Comparison of ENCODE assay signal across 8 cellular contexts in genomic region chr12:27709932-27710591, GRCh38. TPM values are rescaled to one million over a fixed set of nuclear protein-coding genes. Genes with fewer than 3 reads are reported as not detected.
DNase-seq lines count a peak whose midpoint lies in the region; ATAC-seq and TF ChIP-seq lines count a peak whose summit lies in the region.

No MANE protein-coding gene starts in this region.

- CTCF ChIA-PET in BJ (lab: Yijun Ruan, JAX): interaction anchor here (1.5 kb wide), 1 partner anchor 9 kb away, joined by 4 read pairs; no protein-coding TSS in a partner anchor

- H3K27me3 ChIP-seq in BJ (ENCODE audit: control insufficient read depth, insufficient read depth, low read length) (no peaks in the 10 kb centered on the region), OCI-LY3 (ENCODE audit: low read depth, low read length) (no peaks in the 10 kb centered on the region), lung (ENCODE audit: control insufficient read depth, insufficient read depth) (no peaks in the 10 kb centered on the region)

- POLR2A ChIA-PET in BJ (lab: Charles Lee): no interaction called here

- intact Hi-C loops in dendritic cell treated with granulocyte-macrophage colony-stimulating factor and Interleukin-4, amounts not matched to agents 40 ng/mL and 50 ng/mL, for 4 days (cut with micrococcal nuclease): no loop called here

- ATAC-seq in GM19025 (IDR thresholded peaks at IDR 0.05; ENCODE audit: low read depth, unreplicated experiment) (peak; percentile 40), HG03139 (IDR thresholded peaks at IDR 0.05; ENCODE audit: unreplicated experiment) (peak; percentile 32), lung (ENCODE audit: insufficient read depth, low FRiP score) (peak; percentile 54)

- H3K4me1 ChIP-seq in OCI-LY3 (ENCODE audit: low read length) (peaks cover 12% of the 10 kb centered on the region), lung (ENCODE audit: control insufficient read depth in 2 of 2, insufficient read depth in 2 of 2, low read length in 2 of 2) (peaks cover 7% of the 10 kb centered on the region in 2 donors)

- H3K9me3 ChIP-seq in OCI-LY3 (ENCODE audit: insufficient read depth, low read length) (no peaks in the 10 kb centered on the region), lung (ENCODE audit: control insufficient read depth in 2 of 2, insufficient read depth in 1 of 2, low read length in 1 of 2) (no peaks in the 10 kb centered on the region)

- H3K36me3 ChIP-seq in BJ (ENCODE audit: control insufficient read depth, insufficient read depth, low read length): no peaks in the 10 kb centered on the region; the same call in 1 of the 2 replicates
- H3K36me3 ChIP-seq in OCI-LY3 (replicated peaks; ENCODE audit: low read depth, low read length): peaks cover 3% of the 10 kb centered on the region
- H3K36me3 ChIP-seq in lung (ENCODE audit: control insufficient read depth in 2 of 2, insufficient read depth in 2 of 2, low read length in 2 of 2): peaks cover 0 to 3% of the 10 kb centered on the region in 2 donors

- WGBS in lung, 2 donors: 6 to 17% methylated on average over 24 of the region's 24 CpGs

- H3K9me3 Mint-ChIP-seq in dendritic cell treated with granulocyte-macrophage colony-stimulating factor and Interleukin-4, amounts not matched to agents 40 ng/mL and 50 ng/mL, for 4 days: no peaks in the 10 kb centered on the region
- no peaks in the 10 kb centered on the region for H3K9me3 Mint-ChIP-seq in type B pancreatic cell

- H3K9ac ChIP-seq in OCI-LY3 (ENCODE audit: low read length): peak overlapping the region; percentile 88

- peaks cover 11% of the 10 kb centered on the region for H4K20me1 ChIP-seq in OCI-LY3 (ENCODE audit: insufficient read depth, low read length)

- TF ChIP-seq CTCF in BJ (IDR thresholded peaks at IDR 0.05; ENCODE audit: insufficient read depth, low read depth, low read length) (no peak), OCI-LY3 (IDR thresholded peaks at IDR 0.05; ENCODE audit: low read depth, low read length) (no peak), lung (IDR thresholded peaks at IDR 0.05; ENCODE audit: control extremely low read depth, extremely low read depth) (no peak), type B pancreatic cell (conservative IDR thresholded peaks at IDR 0.05) (no peak)

- H3K36me3 Mint-ChIP-seq in dendritic cell treated with granulocyte-macrophage colony-stimulating factor and Interleukin-4, amounts not matched to agents 40 ng/mL and 50 ng/mL, for 4 days (ENCODE audit: low read depth): peaks cover 24% of the 10 kb centered on the region
- H3K36me3 Mint-ChIP-seq in type B pancreatic cell: peaks cover 28% of the 10 kb centered on the region

- peak overlapping the region; percentile 98 for H3K4me3 Mint-ChIP-seq in dendritic cell treated with granulocyte-macrophage colony-stimulating factor and Interleukin-4, amounts not matched to agents 40 ng/mL and 50 ng/mL, for 4 days
- peak overlapping the region; percentile 96 for H3K4me3 Mint-ChIP-seq in type B pancreatic cell

- peak overlapping the region; percentile 99 for H3K27ac Mint-ChIP-seq in dendritic cell treated with granulocyte-macrophage colony-stimulating factor and Interleukin-4, amounts not matched to agents 40 ng/mL and 50 ng/mL, for 4 days
- H3K27ac Mint-ChIP-seq in type B pancreatic cell: peak overlapping the region; percentile 93

- H3K27ac ChIP-seq in OCI-LY3 (ENCODE audit: low read length): peak overlapping the region; percentile 50
- H3K27ac ChIP-seq in lung (ENCODE audit: low read depth in 1 of 2, low read length in 1 of 2): peak overlapping the region; percentile 72 to 86

- H3K4me2 ChIP-seq in OCI-LY3 (ENCODE audit: low read length): peak overlapping the region; percentile 79

- no peaks in the 10 kb centered on the region for H3K27me3 Mint-ChIP-seq in dendritic cell treated with granulocyte-macrophage colony-stimulating factor and Interleukin-4, amounts not matched to agents 40 ng/mL and 50 ng/mL, for 4 days
- peaks cover 7% of the 10 kb centered on the region for H3K27me3 Mint-ChIP-seq in type B pancreatic cell

- H2AFZ ChIP-seq in OCI-LY3 (ENCODE audit: low read depth, low read length): peak overlapping the region; percentile 85

- H3K4me3 ChIP-seq in BJ (ENCODE audit: low read depth, low read length): peak overlapping the region; percentile 63
- peak overlapping the region; percentile 96 for H3K4me3 ChIP-seq in OCI-LY3 (ENCODE audit: low read length)
- H3K4me3 ChIP-seq in lung: peak overlapping the region; percentile 6

- H3K79me2 ChIP-seq in OCI-LY3 (ENCODE audit: low read length): peaks cover 45% of the 10 kb centered on the region

- H3K4me1 Mint-ChIP-seq in dendritic cell treated with granulocyte-macrophage colony-stimulating factor and Interleukin-4, amounts not matched to agents 40 ng/mL and 50 ng/mL, for 4 days (ENCODE audit: low read depth): peaks cover 26% of the 10 kb centered on the region
- H3K4me1 Mint-ChIP-seq in type B pancreatic cell (ENCODE audit: unreplicated experiment): peaks cover 12% of the 10 kb centered on the region

- peak; percentile 10 for DNase-seq in BJ (ENCODE audit: low read depth)
- no peak for DNase-seq in lung (ENCODE audit: low spot score)
- DNase-seq in type B pancreatic cell (ENCODE audit: extremely low spot score, unreplicated experiment): no peak
- DNase-seq in COR-L47 (lab: John Stamatoyannopoulos, UW): no peak

RNA-seq across cellular contexts. Expression of gene MRPS35, which starts 0.6 kb away (rescaled TPM):
- 45.8 and 52.1 TPM in 2 replicates for polyA plus RNA-seq in BJ (2011; rRNA removed)
- 12.8 and 16.4 TPM in 2 replicates for polyA minus RNA-seq in BJ (2011; rRNA and poly(A)+ RNA removed)
- 10 to 100 TPM; 30.9 to 48.7 TPM for total RNA-seq in lung
- 10 to 100 TPM; 21.8 to 34.5 TPM for polyA plus RNA-seq in lung
- 41.1 and 92.0 TPM in 2 replicates for total RNA-seq in type B pancreatic cell (ENCODE audit: low replicate concordance)

RNA-seq across cellular contexts. Expression of gene REP15, which starts 13.8 kb away (rescaled TPM):
- polyA plus RNA-seq in BJ (2011; rRNA removed): 0.63 and 1.0 TPM in 2 replicates
- polyA minus RNA-seq in BJ (2011; rRNA and poly(A)+ RNA removed): 0.81 and 0.87 TPM in 2 replicates
- 1 to 10 TPM in 1 of 2 donors, under 1 TPM in 1; 0.63 to 2.1 TPM for total RNA-seq in lung
- 1 to 10 TPM; 1.5 to 1.9 TPM for polyA plus RNA-seq in lung
- 2.5 and 3.4 TPM in 2 replicates for total RNA-seq in type B pancreatic cell (ENCODE audit: low replicate concordance)

Comparison
In these comparisons a context has a peak if more than half of its experiments do, and no peak if none do; other contexts are left out.
1. H3K4me3 ChIP-seq: peak in every context shown above with its lines; median percentile 96 in OCI-LY3; 63 in BJ; 6 in lung.